8 cellular contexts compared by ENCODE assay signal in the genomic region with DNA sequence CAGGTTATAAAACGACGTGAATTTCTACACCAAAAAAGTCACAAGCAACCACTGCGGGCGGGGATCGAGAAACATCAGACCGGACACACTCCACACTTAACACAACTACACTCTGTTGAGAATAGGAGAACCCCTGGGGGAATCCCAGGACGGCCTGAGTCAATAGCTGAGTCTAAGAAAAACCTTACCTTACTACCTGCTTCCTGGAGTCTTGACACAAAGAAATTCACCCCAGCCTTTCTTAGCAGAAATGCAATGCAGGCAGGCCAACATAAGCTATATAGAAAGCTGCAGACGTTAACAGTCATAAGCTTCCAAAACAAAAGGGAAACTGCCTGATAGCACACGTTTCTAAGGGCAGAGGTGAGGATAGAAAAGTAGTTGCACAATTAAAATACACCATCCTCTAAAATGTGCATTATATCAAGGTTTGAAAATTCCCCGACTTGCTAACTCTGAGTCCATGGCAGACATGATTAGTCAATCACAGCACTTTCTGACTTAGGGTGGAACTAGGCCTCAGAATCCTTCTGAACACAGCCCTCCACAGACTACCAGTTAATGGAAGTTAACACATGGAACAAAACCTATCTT.
DNase-seq lines count a peak whose midpoint lies in the region; ATAC-seq and TF ChIP-seq lines count a peak whose summit lies in the region.

No MANE protein-coding gene starts in this region.

- H3K23ac ChIP-seq in H9 (ENCODE audit: insufficient read length, low read depth, low read length) = no peak overlapping the region

- no peak overlapping the region for H4K5ac ChIP-seq in H9 (ENCODE audit: insufficient read length, low read depth, low read length)

- H3K9me3 ChIP-seq in H9 (ENCODE audit: control insufficient read depth, low read depth, low read length) = no peaks in the 10 kb centered on the region
- H3K9me3 ChIP-seq in T-helper 17 cell (ENCODE audit: control insufficient read depth, low read length, poor library complexity, severe bottlenecking) = no peaks in the 10 kb centered on the region

- H3T11ph ChIP-seq in H9 (ENCODE audit: low read length) = no peak overlapping the region

- H3K9me3 Mint-ChIP-seq in H9 = no peaks in the 10 kb centered on the region; a peak in 1 of 5 replicates

- no peak overlapping the region for H3K56ac ChIP-seq in H9 (ENCODE audit: insufficient read length, low read depth, low read length)

- H2BK5ac ChIP-seq in H9 (ENCODE audit: insufficient read length, low read length) = no peak overlapping the region

- H3K4ac ChIP-seq in H9 (ENCODE audit: low read depth, low read length) = no peak overlapping the region

- H4K91ac ChIP-seq in H9 (ENCODE audit: insufficient read length, low read depth, low read length) = no peak overlapping the region

- no peaks in the 10 kb centered on the region for H3K27me3 Mint-ChIP-seq in H9 (ENCODE audit: low read depth)
- H3K27me3 Mint-ChIP-seq in T-helper 17 cell = no peaks in the 10 kb centered on the region

- peak overlapping the region; percentile 58; the same call in 1 of the 2 replicates for H3K4me3 ChIP-seq in GM08714 (ENCODE audit: low read length)

- H3K27ac Mint-ChIP-seq in H9 = peak overlapping the region; percentile 33 to 91 (median 34)
- H3K27ac Mint-ChIP-seq in T-helper 17 cell = peak overlapping the region; percentile 99

- no peak overlapping the region for H3K4me2 ChIP-seq in H9 (ENCODE audit: insufficient read depth, insufficient read length, low read length)

- no peak for DNase-seq in H9
- peak; percentile 41 to 65 (median 59) for DNase-seq in T-helper 17 cell
- peak; percentile 69 for DNase-seq in effector CD4-positive, alpha-beta T cell
- DNase-seq in stimulated activated naive CD4-positive, alpha-beta T cell treated with Interleukin-2 at 50 U/mL for 16 hours (lab: John Stamatoyannopoulos, UW) = peak; percentile 72
- DNase-seq in medulla oblongata (ENCODE audit: extremely low spot score) = no peak
- DNase-seq in EL = no peak
- DNase-seq in NCI-H510A (lab: John Stamatoyannopoulos, UW) = no peak

- no peak overlapping the region for H2BK120ac ChIP-seq in H9 (ENCODE audit: low read depth, low read length, poor library complexity, severe bottlenecking)

- H2BK15ac ChIP-seq in H9 (ENCODE audit: low read depth, low read length) = no peak overlapping the region

- H3K4me3 Mint-ChIP-seq in H9 = no peak overlapping the region
- peak overlapping the region; percentile 93 for H3K4me3 Mint-ChIP-seq in T-helper 17 cell

- no peak overlapping the region for H2AFZ ChIP-seq in H9 (ENCODE audit: low read length)

- H2AK5ac ChIP-seq in H9 (ENCODE audit: insufficient read length, low read length) = no peak overlapping the region

- WGBS in H9 (ENCODE audit: extremely low coverage, insufficient read length, low lambda C conversion rate) = no CpG with 5 or more reads among the region's 10 CpGs

- ATAC-seq in T-helper 17 cell = peak; percentile 88

- H3K23me2 ChIP-seq in H9 (ENCODE audit: insufficient read length, low read depth, low read length, poor library complexity, severe bottlenecking) = no peaks in the 10 kb centered on the region

- no peaks in the 10 kb centered on the region for H3K27me3 ChIP-seq in H9 (ENCODE audit: insufficient read depth, low read length)

- H3K79me1 ChIP-seq in H9 (ENCODE audit: insufficient read depth, low read depth, low read length, poor library complexity, severe bottlenecking) = peaks cover 4% of the 10 kb centered on the region

- H3K27ac ChIP-seq in H9 (ENCODE audit: insufficient read length, low read depth, low read length) = no peak overlapping the region

- no peak overlapping the region for H2BK12ac ChIP-seq in H9 (ENCODE audit: insufficient read length, low read depth, low read length)

- no peaks in the 10 kb centered on the region for H4K20me1 ChIP-seq in H9 (ENCODE audit: control insufficient read depth, insufficient read depth, insufficient read length)

- H3K79me2 ChIP-seq in H9 (ENCODE audit: insufficient read depth, low read length) = peaks cover 4% of the 10 kb centered on the region; the same call in 1 of the 2 replicates

- H3K4me1 Mint-ChIP-seq in H9 (peaks cover 54 to 60% of the 10 kb centered on the region in 2 experiments), T-helper 17 cell (peaks cover 66% of the 10 kb centered on the region)

- no peak overlapping the region for H2BK20ac ChIP-seq in H9 (ENCODE audit: low read depth, low read length, poor library complexity, severe bottlenecking)

- no peak overlapping the region for H3K9ac ChIP-seq in H9 (ENCODE audit: extremely low read depth, insufficient read length, low read length)

- no peak overlapping the region for H3K18ac ChIP-seq in H9 (ENCODE audit: insufficient read length, low read depth, low read length)

- peaks cover 2% of the 10 kb centered on the region; the same call in 1 of the 2 replicates for H3K4me1 ChIP-seq in H9 (ENCODE audit: insufficient read depth, low read length)

- no peak overlapping the region for H3K14ac ChIP-seq in H9 (ENCODE audit: insufficient read depth, low read length)

- TF ChIP-seq CTCF in H9 (conservative IDR thresholded peaks at IDR 0.05) = no peak

- H3K36me3 Mint-ChIP-seq in H9 (ENCODE audit: insufficient read depth in 1 of 3, low read depth in 3 of 3) = no peaks in the 10 kb centered on the region; a peak in 2 of 7 replicates
- H3K36me3 Mint-ChIP-seq in T-helper 17 cell (ENCODE audit: low read depth) = peaks cover under 1% of the 10 kb centered on the region

- no peak overlapping the region for H4K8ac ChIP-seq in H9 (replicated peaks; ENCODE audit: insufficient read length, low read depth, low read length)

Comparison
In these comparisons a context has a peak if more than half of its experiments do, and no peak if none do; other contexts are left out.
1. DNase-seq: peak in T-helper 17 cell (3 of 3), effector CD4-positive, alpha-beta T cell (single experiment) and stimulated activated naive CD4-positive, alpha-beta T cell treated with Interleukin-2 at 50 U/mL for 16 hours (single experiment); none in H9 (single experiment), medulla oblongata (single experiment), EL (single experiment) and NCI-H510A (single experiment).